9 cellular contexts compared by ENCODE assay signal in the genomic region with DNA sequence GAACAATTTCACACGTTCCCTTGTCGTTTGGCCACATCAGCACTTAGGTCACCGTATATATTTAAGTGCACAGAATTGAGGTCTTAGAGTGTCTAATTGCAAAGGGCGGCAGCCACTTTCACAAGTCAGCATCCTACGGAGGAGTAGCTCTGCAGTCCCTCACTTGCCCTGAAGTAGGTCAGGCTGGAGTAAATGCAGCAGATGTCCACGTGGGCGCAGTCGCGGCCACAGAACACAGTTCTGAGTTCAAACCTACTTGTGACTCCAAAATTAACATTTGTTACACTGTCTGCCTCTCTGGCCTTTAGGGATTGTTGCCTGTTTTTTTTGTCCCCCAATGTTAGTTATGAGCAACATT.
DNase-seq lines count a peak whose midpoint lies in the region; ATAC-seq and TF ChIP-seq lines count a peak whose summit lies in the region.
"Had no signal": no experiment of that assay in that cellular context is flagged by ENCODE, and none has a peak within 500 bp of the region (broad histone marks: within the 10 kb centered on the region; RNA-seq: fewer than 3 reads in every experiment).

No MANE protein-coding gene starts in this region.

- H3K27me3 ChIP-seq in spleen (replicated peaks in 1 of 7) = peaks cover 0 to 8% (median 0%) of the 10 kb centered on the region in 7 donors

- TF ChIP-seq POLR2A in spleen (IDR thresholded peaks at IDR 0.05) = no peak

- peak in 2 of 3 donors; percentile 46 to 54 for ATAC-seq in natural killer cell
- no peak for ATAC-seq in natural killer cell treated with Interleukin-12 subunit alpha and Interleukin-12 subunit beta and Interleukin-15 and Interleukin-18, amount 100 ng/mL, for 72 hours
- peak; percentile 68 to 76 for ATAC-seq in left cardiac atrium
- ATAC-seq in GM18909 (IDR thresholded peaks at IDR 0.05; ENCODE audit: poor library complexity, unreplicated experiment) = no peak
- ATAC-seq in naive thymus-derived CD8-positive, alpha-beta T cell = no peak
- no peak for ATAC-seq in GM21390 (IDR thresholded peaks at IDR 0.05; ENCODE audit: unreplicated experiment)

- intact Hi-C loops in natural killer cell (cut with micrococcal nuclease) = no loop called here
- intact Hi-C loops in left cardiac atrium (cut with DNase I) = loop anchor here in 1 of 2 donors (10.0 kb wide), 1 partner anchor 801 kb away; no protein-coding TSS in a partner anchor
- intact Hi-C loops in spleen (cut with DNase I; ENCODE audit: low total_unique reads) = loop anchor here (10.0 kb wide), 1 partner anchor 801 kb away; no protein-coding TSS in a partner anchor

- H3K4me3 ChIP-seq in spleen = peak overlapping the region in 1 of 8 donors; percentile 36
- H3K4me3 ChIP-seq: lung had no signal

- POLR2A ChIA-PET in naive thymus-derived CD8-positive, alpha-beta T cell (lab: Charles Lee) = no interaction called here

- no peaks in the 10 kb centered on the region for H3K36me3 ChIP-seq in spleen

- 58 to 72% (median 70%) methylated on average over 9 of the region's 9 CpGs for WGBS in spleen, 5 donors

- H3K9me3 Mint-ChIP-seq in natural killer cell = no peaks in the 10 kb centered on the region
- H3K9me3 Mint-ChIP-seq in natural killer cell treated with Interleukin-12 subunit alpha and Interleukin-12 subunit beta and Interleukin-15 and Interleukin-18, amount 100 ng/mL, for 72 hours = no peaks in the 10 kb centered on the region
- no peaks in the 10 kb centered on the region for H3K9me3 Mint-ChIP-seq in naive thymus-derived CD8-positive, alpha-beta T cell

- H3K4me3 Mint-ChIP-seq in natural killer cell = no peak overlapping the region
- no peak overlapping the region for H3K4me3 Mint-ChIP-seq in natural killer cell treated with Interleukin-12 subunit alpha and Interleukin-12 subunit beta and Interleukin-15 and Interleukin-18, amount 100 ng/mL, for 72 hours
- no peak overlapping the region for H3K4me3 Mint-ChIP-seq in naive thymus-derived CD8-positive, alpha-beta T cell

- DNase-seq in natural killer cell (no peak), RPMI8226 (peak; percentile 13), left cardiac atrium (peak; percentile 36), spleen (no peak)
- DNase-seq in natural killer cell treated with Interleukin-12 subunit alpha and Interleukin-12 subunit beta and Interleukin-15 and Interleukin-18, amount 100 ng/mL, for 72 hours (ENCODE audit: low spot score) = no peak
- no peak for DNase-seq in naive thymus-derived CD8-positive, alpha-beta T cell

- H3K27me3 Mint-ChIP-seq in natural killer cell (ENCODE audit: low read depth in 2 of 2) = no peaks in the 10 kb centered on the region
- H3K27me3 Mint-ChIP-seq in natural killer cell treated with Interleukin-12 subunit alpha and Interleukin-12 subunit beta and Interleukin-15 and Interleukin-18, amount 100 ng/mL, for 72 hours = peaks cover 5 to 10% of the 10 kb centered on the region in 2 donors
- peaks cover 0 to 8% (median 6%) of the 10 kb centered on the region in 5 donors for H3K27me3 Mint-ChIP-seq in naive thymus-derived CD8-positive, alpha-beta T cell

- H3K36me3 Mint-ChIP-seq in natural killer cell = no peaks in the 10 kb centered on the region
- no peaks in the 10 kb centered on the region for H3K36me3 Mint-ChIP-seq in natural killer cell treated with Interleukin-12 subunit alpha and Interleukin-12 subunit beta and Interleukin-15 and Interleukin-18, amount 100 ng/mL, for 72 hours
- peaks cover 0 to 2% (median 0%) of the 10 kb centered on the region in 3 donors for H3K36me3 Mint-ChIP-seq in naive thymus-derived CD8-positive, alpha-beta T cell

- H3K27ac Mint-ChIP-seq in natural killer cell = no peak overlapping the region
- H3K27ac Mint-ChIP-seq in natural killer cell treated with Interleukin-12 subunit alpha and Interleukin-12 subunit beta and Interleukin-15 and Interleukin-18, amount 100 ng/mL, for 72 hours = no peak overlapping the region
- H3K27ac Mint-ChIP-seq in naive thymus-derived CD8-positive, alpha-beta T cell = peak overlapping the region in 1 of 10 donors; percentile 26

- H3K27ac ChIP-seq in spleen = no peak overlapping the region

- peaks cover 0 to 8% (median 5%) of the 10 kb centered on the region in 6 donors for H3K4me1 ChIP-seq in spleen

- no peaks in the 10 kb centered on the region for H3K4me1 Mint-ChIP-seq in natural killer cell
- H3K4me1 Mint-ChIP-seq in natural killer cell treated with Interleukin-12 subunit alpha and Interleukin-12 subunit beta and Interleukin-15 and Interleukin-18, amount 100 ng/mL, for 72 hours (ENCODE audit: low read depth in 2 of 2) = peaks cover 4 to 6% of the 10 kb centered on the region in 2 donors
- peaks cover 3 to 6% (median 5%) of the 10 kb centered on the region in 4 donors for H3K4me1 Mint-ChIP-seq in naive thymus-derived CD8-positive, alpha-beta T cell

- H3K9me3 ChIP-seq in spleen = no peaks in the 10 kb centered on the region

- TF ChIP-seq CTCF in natural killer cell (IDR thresholded peaks at IDR 0.05) = no peak
- TF ChIP-seq CTCF in spleen (IDR thresholded peaks at IDR 0.05 in 8 of 11, conservative IDR thresholded peaks at IDR 0.05 in 3 of 11) = no peak

Comparison
In these comparisons a context has a peak if more than half of its experiments do, and no peak if none do; other contexts are left out.
1. ATAC-seq: peak in natural killer cell (2 of 3) and left cardiac atrium (2 of 2); none in natural killer cell treated with Interleukin-12 subunit alpha and Interleukin-12 subunit beta and Interleukin-15 and Interleukin-18, amount 100 ng/mL, for 72 hours (0 of 2), GM18909 (single experiment), naive thymus-derived CD8-positive, alpha-beta T cell (0 of 2) and GM21390 (single experiment).
2. DNase-seq: peak in RPMI8226 (single experiment) and left cardiac atrium (single experiment); none in natural killer cell (single experiment), natural killer cell treated with Interleukin-12 subunit alpha and Interleukin-12 subunit beta and Interleukin-15 and Interleukin-18, amount 100 ng/mL, for 72 hours (single experiment), spleen (single experiment) and naive thymus-derived CD8-positive, alpha-beta T cell (0 of 10).